Comparison of ENCODE assay signal across 14 cellular contexts in the genomic region with DNA sequence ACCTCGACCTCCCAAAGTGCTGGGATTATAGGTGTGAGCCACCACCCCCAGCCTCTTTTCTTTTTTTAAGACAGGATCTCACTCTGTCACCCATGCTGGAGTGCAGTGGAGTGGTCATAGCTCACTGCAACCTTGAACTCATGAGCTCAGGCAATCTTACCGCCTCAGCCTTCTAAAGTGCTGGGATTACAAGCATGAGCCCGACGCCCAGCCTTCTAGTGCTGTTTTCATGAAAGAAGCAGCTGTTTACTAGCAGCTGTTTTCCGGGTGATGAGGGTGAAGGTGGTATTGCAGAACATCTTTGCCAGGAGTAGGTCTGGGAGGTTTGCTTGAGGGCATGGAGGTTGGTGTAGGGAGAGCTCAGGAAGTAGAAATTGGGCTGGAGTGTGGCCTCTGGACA. TPM values are rescaled to one million over a fixed set of nuclear protein-coding genes. Genes with fewer than 3 reads are reported as not detected.
DNase-seq lines count a peak whose midpoint lies in the region; ATAC-seq and TF ChIP-seq lines count a peak whose summit lies in the region.
"Had no signal": no experiment of that assay in that cellular context is flagged by ENCODE, and none has a peak within 500 bp of the region (broad histone marks: within the 10 kb centered on the region; RNA-seq: fewer than 3 reads in every experiment).

No MANE protein-coding gene starts in this region.

- peaks cover 23% of the 10 kb centered on the region for H3K36me3 Mint-ChIP-seq in activated CD8-positive, alpha-beta memory T cell treated with anti-CD3 and anti-CD28 coated beads, Interleukin-2, amount 10 ng/mL, durations not matched to agents 7 days and 5 days
- H3K36me3 Mint-ChIP-seq in dendritic cell treated with granulocyte-macrophage colony-stimulating factor and Interleukin-4, amounts not matched to agents 40 ng/mL and 50 ng/mL, for 4 days (ENCODE audit: low read depth) = peaks cover 65% of the 10 kb centered on the region

- no peak for TF ChIP-seq POLR2A in spleen (IDR thresholded peaks at IDR 0.05)

- CTCF ChIA-PET in activated CD8-positive, alpha-beta memory T cell treated with anti-CD3 and anti-CD28 coated beads, Interleukin-2, amount 10 ng/mL, durations not matched to agents 7 days and 5 days (lab: Charles Lee) = interaction anchor here (0.6 to 3.3 kb wide), 11 partner anchors 10 to 538 kb away, joined by 3 to 19 read pairs (median 4); no protein-coding TSS in a partner anchor

- 71 to 79% (median 73%) methylated on average over 5 of the region's 5 CpGs for WGBS in spleen, 5 donors

- intact Hi-C loops in dendritic cell treated with granulocyte-macrophage colony-stimulating factor and Interleukin-4, amounts not matched to agents 40 ng/mL and 50 ng/mL, for 4 days (cut with micrococcal nuclease) = no loop called here
- intact Hi-C loops in spleen (cut with DNase I; ENCODE audit: low total_unique reads) = no loop called here

- no peak for ATAC-seq in activated CD8-positive, alpha-beta memory T cell treated with anti-CD3 and anti-CD28 coated beads, Interleukin-2, amount 10 ng/mL, durations not matched to agents 7 days and 5 days

- H3K27me3 ChIP-seq in spleen (replicated peaks in 1 of 7) = no peaks in the 10 kb centered on the region
- H3K27me3 ChIP-seq: dorsolateral prefrontal cortex, transverse colon had no signal

- H3K27ac Mint-ChIP-seq in activated CD8-positive, alpha-beta memory T cell treated with anti-CD3 and anti-CD28 coated beads, Interleukin-2, amount 10 ng/mL, durations not matched to agents 7 days and 5 days = peak overlapping the region; percentile 99
- peak overlapping the region; percentile 88 for H3K27ac Mint-ChIP-seq in dendritic cell treated with granulocyte-macrophage colony-stimulating factor and Interleukin-4, amounts not matched to agents 40 ng/mL and 50 ng/mL, for 4 days
- H3K27ac Mint-ChIP-seq: HFFc6 had no signal

- peaks cover 83% of the 10 kb centered on the region for H3K4me1 Mint-ChIP-seq in activated CD8-positive, alpha-beta memory T cell treated with anti-CD3 and anti-CD28 coated beads, Interleukin-2, amount 10 ng/mL, durations not matched to agents 7 days and 5 days
- H3K4me1 Mint-ChIP-seq in dendritic cell treated with granulocyte-macrophage colony-stimulating factor and Interleukin-4, amounts not matched to agents 40 ng/mL and 50 ng/mL, for 4 days (ENCODE audit: low read depth) = peaks cover 94% of the 10 kb centered on the region

- no peaks in the 10 kb centered on the region for H3K9me3 ChIP-seq in spleen
- H3K9me3 ChIP-seq: transverse colon had no signal

- H3K9me3 Mint-ChIP-seq in activated CD8-positive, alpha-beta memory T cell treated with anti-CD3 and anti-CD28 coated beads, Interleukin-2, amount 10 ng/mL, durations not matched to agents 7 days and 5 days (ENCODE audit: low read depth) = no peaks in the 10 kb centered on the region
- no peaks in the 10 kb centered on the region for H3K9me3 Mint-ChIP-seq in dendritic cell treated with granulocyte-macrophage colony-stimulating factor and Interleukin-4, amounts not matched to agents 40 ng/mL and 50 ng/mL, for 4 days
- H3K9me3 Mint-ChIP-seq: HFFc6 had no signal

- H3K4me3 ChIP-seq in spleen = peak overlapping the region in 5 of 8 donors; percentile 46 to 68 (median 52)

- H3K27ac ChIP-seq in spleen = peak overlapping the region in 7 of 8 donors; percentile 54 to 97 (median 86)
- H3K27ac ChIP-seq: dorsolateral prefrontal cortex had no signal

- peaks cover 0 to 6% (median 0%) of the 10 kb centered on the region in 6 donors for H3K36me3 ChIP-seq in spleen
- H3K36me3 ChIP-seq: transverse colon had no signal

- no peak for DNase-seq in activated CD8-positive, alpha-beta memory T cell treated with anti-CD3 and anti-CD28 coated beads, Interleukin-2, amount 10 ng/mL, durations not matched to agents 7 days and 5 days
- DNase-seq in activated CD8-positive, alpha-beta memory T cell treated with anti-CD3 and anti-CD28 coated beads, Interleukin-2, amount 50 U/mL, for 48 hours = no peak
- DNase-seq in RPMI8226 (peak; percentile 42), spleen (peak; percentile 45), NCI-H446 treated with DMSO at 0.1 percent for 48 hours (lab: John Stamatoyannopoulos, UW) (no peak), ureter (ENCODE audit: low spot score) (no peak), NCI-H82 (lab: John Stamatoyannopoulos, UW) (no peak)
- DNase-seq: HFFc6, mammary epithelial cell, NCI-H510A treated with DMSO at 0.1 percent for 48 hours, occipital lobe, transverse colon had no signal

- no peak for TF ChIP-seq CTCF in spleen (IDR thresholded peaks at IDR 0.05 in 8 of 11, conservative IDR thresholded peaks at IDR 0.05 in 3 of 11)

- H3K4me3 Mint-ChIP-seq in activated CD8-positive, alpha-beta memory T cell treated with anti-CD3 and anti-CD28 coated beads, Interleukin-2, amount 10 ng/mL, durations not matched to agents 7 days and 5 days = peak overlapping the region; percentile 97
- peak overlapping the region; percentile 91 for H3K4me3 Mint-ChIP-seq in dendritic cell treated with granulocyte-macrophage colony-stimulating factor and Interleukin-4, amounts not matched to agents 40 ng/mL and 50 ng/mL, for 4 days

- H3K4me1 ChIP-seq in spleen = peaks cover 47 to 93% (median 84%) of the 10 kb centered on the region in 6 donors

- H3K27me3 Mint-ChIP-seq in activated CD8-positive, alpha-beta memory T cell treated with anti-CD3 and anti-CD28 coated beads, Interleukin-2, amount 10 ng/mL, durations not matched to agents 7 days and 5 days = no peaks in the 10 kb centered on the region
- H3K27me3 Mint-ChIP-seq in dendritic cell treated with granulocyte-macrophage colony-stimulating factor and Interleukin-4, amounts not matched to agents 40 ng/mL and 50 ng/mL, for 4 days = no peaks in the 10 kb centered on the region

RNA-seq across cellular contexts. Expression of a gene that starts 2.0 kb away (rescaled TPM):
- total RNA-seq in activated CD8-positive, alpha-beta memory T cell treated with anti-CD3 and anti-CD28 coated beads, Interleukin-2, amount 10 ng/mL, durations not matched to agents 7 days and 5 days = 100 to 1,000 TPM; 131 to 232 TPM
- total RNA-seq in spleen (100 to 1,000 TPM in 5 of 7 donors, 10 to 100 TPM in 2; 68.6 to 158 (median 126) TPM), ureter (18.6 TPM)
- 10 to 100 TPM in 2 of 3 donors, 1 to 10 TPM in 1; 9.8 to 32.3 (median 16.3) TPM for polyA plus RNA-seq in spleen

Comparison
In these comparisons a context has a peak if more than half of its experiments do, and no peak if none do; other contexts are left out.
1. DNase-seq: peak in RPMI8226 (single experiment) and spleen (single experiment); none in activated CD8-positive, alpha-beta memory T cell treated with anti-CD3 and anti-CD28 coated beads, Interleukin-2, amount 10 ng/mL, durations not matched to agents 7 days and 5 days (single experiment), activated CD8-positive, alpha-beta memory T cell treated with anti-CD3 and anti-CD28 coated beads, Interleukin-2, amount 50 U/mL, for 48 hours (single experiment), NCI-H446 treated with DMSO at 0.1 percent for 48 hours (single experiment), ureter (single experiment) and NCI-H82 (single experiment).